ENCODE assay signal across 19 cellular contexts in the genomic region with DNA sequence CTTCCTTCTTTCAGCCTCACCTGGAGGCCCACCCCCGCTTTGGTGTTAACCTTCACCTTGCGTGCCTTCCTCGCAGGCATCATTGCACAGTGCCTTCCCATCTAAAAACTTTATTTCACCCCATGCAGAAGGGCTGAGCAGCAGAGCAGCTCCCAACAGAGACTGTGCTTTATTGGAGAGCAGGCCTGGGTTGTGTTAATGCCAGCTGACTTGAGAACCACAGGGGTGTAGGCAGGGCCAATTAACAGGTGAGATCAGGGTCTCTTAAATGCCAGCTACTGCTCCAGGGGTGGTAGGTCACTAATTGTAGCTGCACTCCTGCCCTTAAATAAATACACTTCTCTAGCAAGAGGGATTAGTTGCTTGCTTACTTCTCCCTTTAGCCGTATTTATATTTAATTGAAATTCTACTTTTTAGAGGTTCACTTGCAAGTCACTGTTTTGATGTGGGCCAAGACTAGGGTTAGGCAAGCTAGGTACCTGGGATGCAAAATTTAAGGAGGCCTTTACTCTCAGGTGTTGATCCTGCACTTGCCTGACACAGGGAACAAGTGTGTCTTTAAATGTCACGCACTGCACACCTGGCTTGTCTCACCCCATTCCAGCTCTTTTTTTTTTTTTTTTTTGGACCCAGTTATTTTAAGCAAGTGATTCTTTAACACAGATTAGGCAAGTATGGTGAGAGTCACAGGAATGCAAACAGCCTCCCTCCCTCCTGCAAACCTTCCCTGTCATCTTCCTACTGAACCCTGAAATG. TPM values are rescaled to one million over a fixed set of nuclear protein-coding genes. Genes with fewer than 3 reads are reported as not detected.
DNase-seq lines count a peak whose midpoint lies in the region; ATAC-seq and TF ChIP-seq lines count a peak whose summit lies in the region.
"Had no signal": no experiment of that assay in that cellular context is flagged by ENCODE, and none has a peak within 500 bp of the region (broad histone marks: within the 10 kb centered on the region; RNA-seq: fewer than 3 reads in every experiment).

No MANE protein-coding gene starts in this region.

- no peaks in the 10 kb centered on the region for H3K27me3 Mint-ChIP-seq in progenitor cell of endocrine pancreas
- H3K27me3 Mint-ChIP-seq: CD4-positive, alpha-beta T cell had no signal

- POLR2A ChIA-PET in HEK293 (lab: Yijun Ruan, JAX), result interaction anchor here (1.0 kb wide), 1 partner anchor 48 kb away, joined by 3 read pairs; no protein-coding TSS in a partner anchor
- POLR2A ChIA-PET in HEK293T (lab: Yijun Ruan, JAX), result no interaction called here

- H3K9me3 Mint-ChIP-seq in progenitor cell of endocrine pancreas (ENCODE audit: low read depth), result no peaks in the 10 kb centered on the region
- H3K9me3 Mint-ChIP-seq: CD4-positive, alpha-beta T cell had no signal

- H3K4me3 ChIP-seq in HEK293 (ENCODE audit: low read depth, low read length), result no peak overlapping the region
- H3K4me3 ChIP-seq: BLaER1, GM12878 had no signal

- TF ChIP-seq CTCF in HEK293 (tag by site-specific recombination; IDR thresholded peaks at IDR 0.05) (no peak), progenitor cell of endocrine pancreas (IDR thresholded peaks at IDR 0.05; ENCODE audit: unreplicated experiment) (no peak)

- CTCF ChIA-PET in HEK293 (lab: Yijun Ruan, JAX), result no interaction called here
- CTCF ChIA-PET in HEK293T (lab: Yijun Ruan, JAX), result no interaction called here

- H3K36me3 Mint-ChIP-seq in progenitor cell of endocrine pancreas (ENCODE audit: insufficient read depth), result no peaks in the 10 kb centered on the region

- H3K4me1 ChIP-seq in HEK293 (ENCODE audit: control insufficient read depth, insufficient read depth, low read length), result 0 out of 2 replicates have a peak, but pooled peaks cover 2% of the 10 kb centered on the region

- DNase-seq in NCI-H345 treated with DMSO at 0.1 percent for 48 hours (lab: John Stamatoyannopoulos, UW; ENCODE audit: unreplicated experiment), result peak; percentile 29
- peak; percentile 21 for DNase-seq in left kidney (ENCODE audit: low read depth, low spot score)
- no peak for DNase-seq in progenitor cell of endocrine pancreas (ENCODE audit: low spot score, unreplicated experiment)
- no peak for DNase-seq in HEK293T (ENCODE audit: extremely low spot score)
- DNase-seq in NCI-H146 treated with DMSO at 0.1 percent for 48 hours (lab: John Stamatoyannopoulos, UW; ENCODE audit: unreplicated experiment), result no peak
- DNase-seq: CD4-positive, alpha-beta T cell; COR-L47; DND-41; H7; Karpas-422; MV-4-11; NCI-H1105 treated with DMSO at 0.1 percent for 48 hours; NCI-H187; NCI-H510A treated with DMSO at 0.1 percent for 48 hours had no signal

- ATAC-seq in HG02798 (IDR thresholded peaks at IDR 0.05; ENCODE audit: poor library complexity, unreplicated experiment), result no peak
- ATAC-seq: GM12878, Right ventricle myocardium inferior had no signal

- no peak overlapping the region for H3K4me3 Mint-ChIP-seq in progenitor cell of endocrine pancreas (ENCODE audit: low read depth)
- H3K4me3 Mint-ChIP-seq: CD4-positive, alpha-beta T cell had no signal

- H3K36me3 ChIP-seq in HEK293 (ENCODE audit: control insufficient read depth in 2 of 2, insufficient read depth in 1 of 2, low read length in 2 of 2), result no peaks in the 10 kb centered on the region
- H3K36me3 ChIP-seq: BLaER1 had no signal

- no peak overlapping the region for H3K27ac ChIP-seq in HEK293 (ENCODE audit: extremely low read depth, low read depth, low read length)
- H3K27ac ChIP-seq: BLaER1 had no signal

- H3K9me3 ChIP-seq in HEK293 (ENCODE audit: control insufficient read depth, insufficient read depth, low read depth, low read length), result no peaks in the 10 kb centered on the region
- H3K9me3 ChIP-seq: BLaER1 had no signal

- peaks cover 10% of the 10 kb centered on the region for H3K4me1 Mint-ChIP-seq in progenitor cell of endocrine pancreas (ENCODE audit: low read depth)

- H3K27ac Mint-ChIP-seq in progenitor cell of endocrine pancreas, result peak overlapping the region; percentile 16
- H3K27ac Mint-ChIP-seq: CD4-positive, alpha-beta T cell had no signal

TF ChIP-seq in HEK293, 187 proteins besides CTCF, POLR2A, EP300 and RAD21:
- TF ChIP-seq ZIC2 (tag by site-specific recombination; IDR thresholded peaks at IDR 0.05) (peak; percentile 39), KLF10 (tag by site-specific recombination; IDR thresholded peaks at IDR 0.05) (no peak)

TF ChIP-seq in HEK293T, 16 proteins besides CTCF, POLR2A, EP300 and RAD21:
- TF ChIP-seq ARNT (IDR thresholded peaks at IDR 0.05) (no peak), NFRKB (IDR thresholded peaks at IDR 0.05) (no peak), L3MBTL2 (conservative IDR thresholded peaks at IDR 0.05) (no peak), FOXK2 (IDR thresholded peaks at IDR 0.05) (no peak)
TF ChIP-seq in HEK293T: peak in this region for 0.

RNA-seq across cellular contexts. Expression of gene LYPD1, which starts 54.5 kb away (rescaled TPM):
- total RNA-seq in progenitor cell of endocrine pancreas, result 7.1 and 13.8 TPM in 2 replicates
- total RNA-seq: CD4-positive, alpha-beta T cell; GM12878; Right ventricle myocardium inferior had no signal

Comparison
In these comparisons a context has a peak if more than half of its experiments do, and no peak if none do; other contexts are left out.
1. DNase-seq: peak in NCI-H345 treated with DMSO at 0.1 percent for 48 hours (single experiment) and left kidney (single experiment); none in progenitor cell of endocrine pancreas (single experiment), HEK293T (single experiment) and NCI-H146 treated with DMSO at 0.1 percent for 48 hours (single experiment).